ENCODE assay signal across 15 cellular contexts in genomic region chr19:46935066-46935663, GRCh38.
DNase-seq lines count a peak whose midpoint lies in the region; ATAC-seq and TF ChIP-seq lines count a peak whose summit lies in the region.
"Had no signal": no experiment of that assay in that cellular context is flagged by ENCODE, and none has a peak within 500 bp of the region (broad histone marks: within the 10 kb centered on the region; RNA-seq: fewer than 3 reads in every experiment).

No MANE protein-coding gene starts in this region.

- no peaks in the 10 kb centered on the region for H3K27me3 ChIP-seq in PC-9 (ENCODE audit: insufficient read depth, low read depth)
- H3K27me3 ChIP-seq: breast epithelium, esophagus squamous epithelium had no signal

- peak overlapping the region; percentile 78 for H3K27ac Mint-ChIP-seq in activated CD8-positive, alpha-beta memory T cell treated with anti-CD3 and anti-CD28 coated beads, Interleukin-2, amount 10 ng/mL, durations not matched to agents 7 days and 5 days
- H3K27ac Mint-ChIP-seq in central memory CD8-positive, alpha-beta T cell (ENCODE audit: low read depth) = peak overlapping the region; percentile 93
- peak overlapping the region; percentile 42 for H3K27ac Mint-ChIP-seq in stimulated activated naive B cell treated with anti-CD40 and anti-IgM and Interleukin-4, amounts not matched to agents 10 μg/mL and 1 μg/mL and 100 μg/mL, for 72 hours

- H3K36me3 Mint-ChIP-seq in activated CD8-positive, alpha-beta memory T cell treated with anti-CD3 and anti-CD28 coated beads, Interleukin-2, amount 10 ng/mL, durations not matched to agents 7 days and 5 days = peaks cover 19% of the 10 kb centered on the region
- H3K36me3 Mint-ChIP-seq in central memory CD8-positive, alpha-beta T cell (ENCODE audit: insufficient read depth) = peaks cover 26% of the 10 kb centered on the region
- H3K36me3 Mint-ChIP-seq in stimulated activated naive B cell treated with anti-CD40 and anti-IgM and Interleukin-4, amounts not matched to agents 10 μg/mL and 1 μg/mL and 100 μg/mL, for 72 hours = peaks cover 5 to 9% of the 10 kb centered on the region in 2 donors

- no peak overlapping the region for H2AFZ ChIP-seq in PC-9

- H3K9me2 ChIP-seq in PC-9 (ENCODE audit: insufficient read depth) = no peaks in the 10 kb centered on the region

- no peaks in the 10 kb centered on the region for H3K9me3 ChIP-seq in PC-9 (ENCODE audit: insufficient read depth, low read depth)
- H3K9me3 ChIP-seq: breast epithelium, esophagus squamous epithelium had no signal

- H3F3A ChIP-seq in PC-9 (ENCODE audit: insufficient read depth, low read depth) = peaks cover 20% of the 10 kb centered on the region

- BruUV-seq in PC-9 (replicated peaks; lab: Mats Ljungman, UMichigan) = no TSS peak

- H3K4me1 ChIP-seq in PC-9 (replicated peaks; ENCODE audit: insufficient read depth) = peaks cover 13% of the 10 kb centered on the region
- H3K4me1 ChIP-seq: breast epithelium had no signal

- no peak for DNase-seq in activated CD8-positive, alpha-beta memory T cell treated with anti-CD3 and anti-CD28 coated beads, Interleukin-2, amount 10 ng/mL, durations not matched to agents 7 days and 5 days
- DNase-seq in activated CD8-positive, alpha-beta memory T cell treated with anti-CD3 and anti-CD28 coated beads, Interleukin-2, amount 50 U/mL, for 4 hours = no peak
- DNase-seq in PC-9 (no peak), Ammon's horn (ENCODE audit: low spot score) (no peak), NCI-H2107 (lab: John Stamatoyannopoulos, UW) (no peak), NCI-H446 treated with DMSO at 0.1 percent for 48 hours (lab: John Stamatoyannopoulos, UW) (no peak)
- DNase-seq in central memory CD8-positive, alpha-beta T cell (ENCODE audit: low spot score in 2 of 2) = no peak
- DNase-seq in stimulated activated naive B cell treated with anti-CD40 and anti-IgM and Interleukin-4, amounts not matched to agents 10 μg/mL and 1 μg/mL and 100 μg/mL, for 72 hours = no peak
- DNase-seq: esophagus squamous epithelium; H7; Kasumi-1; stimulated activated CD8-positive, alpha-beta memory T cell treated with anti-CD3 and anti-CD28 coated beads, Interleukin-4, amount 100 ng/mL, for 48 hours had no signal

- POLR2A ChIA-PET in PC-9 (lab: Charles Lee; ENCODE audit: unreplicated experiment) = no interaction called here

- no peaks in the 10 kb centered on the region; the same call in 1 of the 2 replicates for H4K20me1 ChIP-seq in PC-9 (ENCODE audit: insufficient read depth)

- H3K4me3 ChIP-seq in PC-9 = no peak overlapping the region
- H3K4me3 ChIP-seq: breast epithelium, esophagus squamous epithelium had no signal

- intact Hi-C loops in PC-9 (cut with micrococcal nuclease; ENCODE audit: unreplicated experiment) = no loop called here

- peaks cover 73% of the 10 kb centered on the region for H3K79me2 ChIP-seq in PC-9 (ENCODE audit: low read depth)

- H3K27ac ChIP-seq in PC-9 = peak overlapping the region; percentile 24; the same call in 1 of the 2 replicates
- H3K27ac ChIP-seq: breast epithelium had no signal

- no peaks in the 10 kb centered on the region for H3K9me3 Mint-ChIP-seq in activated CD8-positive, alpha-beta memory T cell treated with anti-CD3 and anti-CD28 coated beads, Interleukin-2, amount 10 ng/mL, durations not matched to agents 7 days and 5 days (ENCODE audit: low read depth)
- no peaks in the 10 kb centered on the region for H3K9me3 Mint-ChIP-seq in central memory CD8-positive, alpha-beta T cell
- H3K9me3 Mint-ChIP-seq in stimulated activated naive B cell treated with anti-CD40 and anti-IgM and Interleukin-4, amounts not matched to agents 10 μg/mL and 1 μg/mL and 100 μg/mL, for 72 hours = no peaks in the 10 kb centered on the region
- H3K9me3 Mint-ChIP-seq: neural crest cell had no signal

- TF ChIP-seq CTCF in PC-9 (conservative IDR thresholded peaks at IDR 0.05) = no peak

- peaks cover 13% of the 10 kb centered on the region; the same call in 1 of the 2 replicates for H3K36me3 ChIP-seq in PC-9 (ENCODE audit: low read depth)
- H3K36me3 ChIP-seq: breast epithelium had no signal

- CTCF ChIA-PET in activated CD8-positive, alpha-beta memory T cell treated with anti-CD3 and anti-CD28 coated beads, Interleukin-2, amount 10 ng/mL, durations not matched to agents 7 days and 5 days (lab: Charles Lee) = interaction anchor here (1.9 kb wide), 1 partner anchor 56 kb away, joined by 6 read pairs; no protein-coding TSS in a partner anchor
- CTCF ChIA-PET in PC-9 (lab: Charles Lee) = no interaction called here

- peak overlapping the region; percentile 39 for H3K4me3 Mint-ChIP-seq in activated CD8-positive, alpha-beta memory T cell treated with anti-CD3 and anti-CD28 coated beads, Interleukin-2, amount 10 ng/mL, durations not matched to agents 7 days and 5 days
- H3K4me3 Mint-ChIP-seq in central memory CD8-positive, alpha-beta T cell = peak overlapping the region; percentile 73
- H3K4me3 Mint-ChIP-seq in stimulated activated naive B cell treated with anti-CD40 and anti-IgM and Interleukin-4, amounts not matched to agents 10 μg/mL and 1 μg/mL and 100 μg/mL, for 72 hours = no peak overlapping the region
- H3K4me3 Mint-ChIP-seq: neural crest cell had no signal

- H3K4me2 ChIP-seq in PC-9 = no peak overlapping the region

- ATAC-seq in activated CD8-positive, alpha-beta memory T cell treated with anti-CD3 and anti-CD28 coated beads, Interleukin-2, amount 10 ng/mL, durations not matched to agents 7 days and 5 days = peak; percentile 56
- peak; percentile 52 for ATAC-seq in central memory CD8-positive, alpha-beta T cell (replicated peaks; ENCODE audit: extremely low read depth, poor library complexity, severe bottlenecking)
- ATAC-seq in stimulated activated naive B cell treated with anti-CD40 and anti-IgM and Interleukin-4, amounts not matched to agents 10 μg/mL and 1 μg/mL and 100 μg/mL, for 72 hours (replicated peaks) = no peak
- ATAC-seq: SK-N-SH treated with all-trans-retinoic acid at 6 μM for 48 hours had no signal

- no peaks in the 10 kb centered on the region for H3K27me3 Mint-ChIP-seq in activated CD8-positive, alpha-beta memory T cell treated with anti-CD3 and anti-CD28 coated beads, Interleukin-2, amount 10 ng/mL, durations not matched to agents 7 days and 5 days
- no peaks in the 10 kb centered on the region for H3K27me3 Mint-ChIP-seq in central memory CD8-positive, alpha-beta T cell
- H3K27me3 Mint-ChIP-seq in stimulated activated naive B cell treated with anti-CD40 and anti-IgM and Interleukin-4, amounts not matched to agents 10 μg/mL and 1 μg/mL and 100 μg/mL, for 72 hours = no peaks in the 10 kb centered on the region

- peaks cover 54% of the 10 kb centered on the region for H3K4me1 Mint-ChIP-seq in activated CD8-positive, alpha-beta memory T cell treated with anti-CD3 and anti-CD28 coated beads, Interleukin-2, amount 10 ng/mL, durations not matched to agents 7 days and 5 days
- H3K4me1 Mint-ChIP-seq in central memory CD8-positive, alpha-beta T cell = peaks cover 77% of the 10 kb centered on the region
- peaks cover 8 to 27% of the 10 kb centered on the region in 2 donors for H3K4me1 Mint-ChIP-seq in stimulated activated naive B cell treated with anti-CD40 and anti-IgM and Interleukin-4, amounts not matched to agents 10 μg/mL and 1 μg/mL and 100 μg/mL, for 72 hours

Comparison
In these comparisons a context has a peak if more than half of its experiments do, and no peak if none do; other contexts are left out.
1. ATAC-seq: peak in activated CD8-positive, alpha-beta memory T cell treated with anti-CD3 and anti-CD28 coated beads, Interleukin-2, amount 10 ng/mL, durations not matched to agents 7 days and 5 days (single experiment) and central memory CD8-positive, alpha-beta T cell (single experiment); none in stimulated activated naive B cell treated with anti-CD40 and anti-IgM and Interleukin-4, amounts not matched to agents 10 μg/mL and 1 μg/mL and 100 μg/mL, for 72 hours (0 of 2).
2. H3K27ac Mint-ChIP-seq: peak in every context shown above with its lines; median percentile 93 in central memory CD8-positive, alpha-beta T cell; 78 in activated CD8-positive, alpha-beta memory T cell treated with anti-CD3 and anti-CD28 coated beads, Interleukin-2, amount 10 ng/mL, durations not matched to agents 7 days and 5 days; 42 in stimulated activated naive B cell treated with anti-CD40 and anti-IgM and Interleukin-4, amounts not matched to agents 10 μg/mL and 1 μg/mL and 100 μg/mL, for 72 hours.
3. H3K4me3 Mint-ChIP-seq: peak in activated CD8-positive, alpha-beta memory T cell treated with anti-CD3 and anti-CD28 coated beads, Interleukin-2, amount 10 ng/mL, durations not matched to agents 7 days and 5 days (single experiment) and central memory CD8-positive, alpha-beta T cell (single experiment); none in stimulated activated naive B cell treated with anti-CD40 and anti-IgM and Interleukin-4, amounts not matched to agents 10 μg/mL and 1 μg/mL and 100 μg/mL, for 72 hours (0 of 2).